1 cellular context compared by ENCODE assay signal in genomic region chr20:24994470-24995368, GRCh38.
TF ChIP-seq lines count a peak whose summit lies in the region.

No MANE protein-coding gene starts in this region.

TF ChIP-seq in HepG2, 621 proteins besides CTCF, POLR2A, EP300 and RAD21 (continued from another document and continues in another):
- TF ChIP-seq GMEB1 (CRISPR knock-in tag; IDR thresholded peaks at IDR 0.05; ENCODE audit: borderline replicate concordance) (peak; percentile 46; the same call in 1 of the 2 replicates), ZNF746 (CRISPR knock-in tag; IDR thresholded peaks at IDR 0.05) (no peak), TBX2 (CRISPR knock-in tag; IDR thresholded peaks at IDR 0.05; ENCODE audit: borderline replicate concordance) (peak; percentile 27; the same call in 1 of the 2 replicates), ZNF780A (CRISPR knock-in tag; IDR thresholded peaks at IDR 0.05) (no peak), ZFP36L2 (CRISPR knock-in tag; IDR thresholded peaks at IDR 0.05) (no peak), MYNN (CRISPR knock-in tag; IDR thresholded peaks at IDR 0.05; ENCODE audit: low read depth) (0 out of 2 replicates have a peak, but pooled peaks have one; percentile 65), SNAI1 (CRISPR knock-in tag; IDR thresholded peaks at IDR 0.05; ENCODE audit: borderline replicate concordance) (no peak), RAD51 (IDR thresholded peaks at IDR 0.05; ENCODE audit: borderline replicate concordance) (no peak), FLYWCH1 (CRISPR knock-in tag; IDR thresholded peaks at IDR 0.05) (no peak), ZNF800 (CRISPR knock-in tag; IDR thresholded peaks at IDR 0.05) (no peak), ZNF556 (CRISPR knock-in tag; IDR thresholded peaks at IDR 0.05; ENCODE audit: borderline replicate concordance) (no peak; the same call in 1 of the 2 replicates), ZNF160 (CRISPR knock-in tag; IDR thresholded peaks at IDR 0.05) (no peak), ZNF121 (CRISPR knock-in tag; IDR thresholded peaks at IDR 0.05) (no peak), ZFYVE20 (CRISPR knock-in tag; IDR thresholded peaks at IDR 0.05; ENCODE audit: borderline replicate concordance, low read depth) (no peak), YEATS4 (CRISPR knock-in tag; IDR thresholded peaks at IDR 0.05; ENCODE audit: borderline replicate concordance) (no peak), ESRRA (CRISPR knock-in tag; IDR thresholded peaks at IDR 0.05; ENCODE audit: low read depth) (no peak), ZNF609 (CRISPR knock-in tag; IDR thresholded peaks at IDR 0.05; ENCODE audit: borderline replicate concordance) (no peak), STAT5B (CRISPR knock-in tag; IDR thresholded peaks at IDR 0.05) (no peak), THAP7 (CRISPR knock-in tag; IDR thresholded peaks at IDR 0.05) (no peak), ZNF44 (CRISPR knock-in tag; IDR thresholded peaks at IDR 0.05) (no peak), MNT (IDR thresholded peaks at IDR 0.05) (no peak), PBX2 (CRISPR knock-in tag; IDR thresholded peaks at IDR 0.05) (peak; percentile 28; the same call in 1 of the 2 replicates), SRSF4 (IDR thresholded peaks at IDR 0.05; ENCODE audit: low read depth, low read length, poor library complexity, severe bottlenecking) (no peak), ZNF564 (CRISPR knock-in tag; IDR thresholded peaks at IDR 0.05) (peak; percentile 57; the same call in 1 of the 2 replicates), DMTF1 (CRISPR knock-in tag; IDR thresholded peaks at IDR 0.05) (no peak), ZNF496 (CRISPR knock-in tag; IDR thresholded peaks at IDR 0.05; ENCODE audit: insufficient replicate concordance) (no peak), FIP1L1 (IDR thresholded peaks at IDR 0.05; ENCODE audit: borderline replicate concordance, insufficient read depth, low read depth, low read length) (no peak), HOMEZ (CRISPR knock-in tag; IDR thresholded peaks at IDR 0.05; ENCODE audit: low read depth) (0 out of 2 replicates have a peak, but pooled peaks have one; percentile 14), ZNF333 (CRISPR knock-in tag; IDR thresholded peaks at IDR 0.05; ENCODE audit: borderline replicate concordance) (no peak), ZNF589 (CRISPR knock-in tag; conservative IDR thresholded peaks at IDR 0.05) (no peak), PAXIP1 (CRISPR knock-in tag; conservative IDR thresholded peaks at IDR 0.05) (peak; percentile 20; the same call in 1 of the 2 replicates), TEF (CRISPR knock-in tag; IDR thresholded peaks at IDR 0.05) (no peak), ZNF709 (CRISPR knock-in tag; IDR thresholded peaks at IDR 0.05) (no peak), ZNF644 (CRISPR knock-in tag; IDR thresholded peaks at IDR 0.05; ENCODE audit: low read depth) (no peak), ZNF335 (CRISPR knock-in tag; IDR thresholded peaks at IDR 0.05) (peak; percentile 47; the same call in 1 of the 2 replicates), SMC3 (IDR thresholded peaks at IDR 0.05; ENCODE audit: low read length) (peak; percentile 100), TEAD2 (CRISPR knock-in tag; IDR thresholded peaks at IDR 0.05) (no peak), IKZF4 (CRISPR knock-in tag; IDR thresholded peaks at IDR 0.05; ENCODE audit: borderline replicate concordance, low read depth, not compliant biosample characterization) (no peak), ZNF205 (CRISPR knock-in tag; IDR thresholded peaks at IDR 0.05) (0 out of 2 replicates have a peak, but pooled peaks have one; percentile 20), ZNF768 (CRISPR knock-in tag; IDR thresholded peaks at IDR 0.05) (no peak), ZNF781 (CRISPR knock-in tag; IDR thresholded peaks at IDR 0.05; ENCODE audit: borderline replicate concordance, not compliant biosample characterization) (no peak), ETV6 (CRISPR knock-in tag; conservative IDR thresholded peaks at IDR 0.05) (no peak; the same call in 1 of the 2 replicates)
